19 cellular contexts compared by ENCODE assay signal in genomic region chr2:197958592-197958991, GRCh38.
"Had no signal": no experiment of that assay in that cellular context is flagged by ENCODE, and none has a peak within 500 bp of the region (broad histone marks: within the 10 kb centered on the region; RNA-seq: fewer than 3 reads in every experiment).

No MANE protein-coding gene starts in this region.

- H3K4me1 Mint-ChIP-seq: mesothelial cell of epicardium had no signal

- H3K4me1 ChIP-seq: parathyroid adenoma had no signal

- H3K4me3 Mint-ChIP-seq: activated CD4-positive, alpha-beta T cell treated with anti-CD3 and anti-CD28 coated beads for 36 hours; activated naive CD4-positive, alpha-beta T cell treated with anti-CD3 and anti-CD28 coated beads, Interleukin-2, amount 50 U/mL, for 24 hours; endodermal cell; mesothelial cell of epicardium; natural killer cell treated with Interleukin-12 subunit alpha and Interleukin-12 subunit beta and Interleukin-15 and Interleukin-18, amount 100 ng/mL, for 72 hours; T-helper 17 cell had no signal

- DNase-seq: activated CD4-positive, alpha-beta T cell treated with anti-CD3 and anti-CD28 coated beads for 36 hours; activated CD4-positive, alpha-beta T cell treated with anti-CD3 and anti-CD28 coated beads, Interleukin-2, amount 50 U/mL, for 48 hours; activated gamma-delta T cell; amniotic stem cell; dorsolateral prefrontal cortex; endodermal cell; hippocampal formation; islet precursor cell; stimulated activated CD4-positive, alpha-beta T cell treated with anti-CD3 and anti-CD28 coated beads, Interleukin-12 subunit alpha, Interleukin-12 subunit beta, amount 100 ng/mL, for 4 hours; stimulated activated CD4-positive, alpha-beta T cell treated with anti-CD3 and anti-CD28 coated beads, Interleukin-1b, Interleukin-23, amount 100 ng/mL, for 48 hours; stimulated activated CD8-positive, alpha-beta memory T cell treated with anti-CD3 and anti-CD28 coated beads, Interleukin-4, amount 100 ng/mL, for 48 hours; stimulated activated naive CD4-positive, alpha-beta T cell; T-helper 17 cell; WERI-Rb-1 had no signal

- H3K27me3 ChIP-seq: dorsolateral prefrontal cortex had no signal

- ATAC-seq: activated CD4-positive, alpha-beta T cell treated with anti-CD3 and anti-CD28 coated beads for 36 hours; natural killer cell treated with Interleukin-12 subunit alpha and Interleukin-12 subunit beta and Interleukin-15 and Interleukin-18, amount 100 ng/mL, for 72 hours; T-helper 17 cell had no signal

- H3K4me3 ChIP-seq: cardiac muscle cell, dorsolateral prefrontal cortex had no signal

- H3K27ac Mint-ChIP-seq: activated CD4-positive, alpha-beta T cell treated with anti-CD3 and anti-CD28 coated beads for 36 hours; activated naive CD4-positive, alpha-beta T cell treated with anti-CD3 and anti-CD28 coated beads, Interleukin-2, amount 50 U/mL, for 24 hours; endodermal cell; mesothelial cell of epicardium; natural killer cell treated with Interleukin-12 subunit alpha and Interleukin-12 subunit beta and Interleukin-15 and Interleukin-18, amount 100 ng/mL, for 72 hours; T-helper 17 cell had no signal

- H3K27me3 Mint-ChIP-seq: activated CD4-positive, alpha-beta T cell treated with anti-CD3 and anti-CD28 coated beads for 36 hours; activated naive CD4-positive, alpha-beta T cell treated with anti-CD3 and anti-CD28 coated beads, Interleukin-2, amount 50 U/mL, for 24 hours; natural killer cell treated with Interleukin-12 subunit alpha and Interleukin-12 subunit beta and Interleukin-15 and Interleukin-18, amount 100 ng/mL, for 72 hours; T-helper 17 cell had no signal

- H3K36me3 ChIP-seq: cardiac muscle cell, WERI-Rb-1 had no signal

- H3K36me3 Mint-ChIP-seq: mesothelial cell of epicardium; natural killer cell treated with Interleukin-12 subunit alpha and Interleukin-12 subunit beta and Interleukin-15 and Interleukin-18, amount 100 ng/mL, for 72 hours had no signal
